ENCODE assay signal across 17 cellular contexts in genomic region chr3:188292827-188293226, GRCh38.
DNase-seq lines count a peak whose midpoint lies in the region; ATAC-seq, FAIRE-seq and TF ChIP-seq lines count a peak whose summit lies in the region.
"Had no signal": no experiment of that assay in that cellular context is flagged by ENCODE, and none has a peak within 500 bp of the region (broad histone marks: within the 10 kb centered on the region; RNA-seq: fewer than 3 reads in every experiment).

No MANE protein-coding gene starts in this region.

- in situ Hi-C loops in transverse colon (cut with MboI; ENCODE audit: low pct_ligation_motif_present in 1 of 4, low pct_unique_long_range_greater_than_20kb in 1 of 4, low sequenced_read_pairs in 3 of 4) = loop anchor here in 3 of 4 donors (25.0 kb wide), 1 partner anchor 556 kb away; the partner anchor contains the start of gene BCL6 (in 3 of the 3)

- H3K27me3 ChIP-seq in liver (ENCODE audit: control insufficient read depth in 4 of 4, insufficient read depth in 4 of 4, low read length in 3 of 4) = no peaks in the 10 kb centered on the region
- H3K27me3 ChIP-seq in right lobe of liver = no peaks in the 10 kb centered on the region
- H3K27me3 ChIP-seq in astrocyte (ENCODE audit: insufficient read depth, low read length) = no peaks in the 10 kb centered on the region
- no peaks in the 10 kb centered on the region for H3K27me3 ChIP-seq in transverse colon
- H3K27me3 ChIP-seq in CD8-positive, alpha-beta memory T cell (ENCODE audit: insufficient read depth, low read length, poor library complexity, severe bottlenecking) = no peaks in the 10 kb centered on the region

- intact Hi-C loops in right lobe of liver (cut with DNase I) (no loop called here), transverse colon (cut with DNase I; ENCODE audit: low total_unique reads) (no loop called here)

- peaks cover 13 to 64% (median 54%) of the 10 kb centered on the region in 4 donors for H3K4me1 ChIP-seq in liver (ENCODE audit: control insufficient read depth in 4 of 4, insufficient read depth in 4 of 4, low read length in 3 of 4)
- H3K4me1 ChIP-seq in right lobe of liver = peaks cover 0 to 83% (median 31%) of the 10 kb centered on the region in 4 donors
- H3K4me1 ChIP-seq in astrocyte (ENCODE audit: insufficient read depth, low read length) = peaks cover 55% of the 10 kb centered on the region
- H3K4me1 ChIP-seq in transverse colon = peaks cover 13 to 64% (median 35%) of the 10 kb centered on the region in 4 donors
- no peaks in the 10 kb centered on the region for H3K4me1 ChIP-seq in CD8-positive, alpha-beta memory T cell (ENCODE audit: insufficient read depth, low read length)

- TF ChIP-seq RAD21 in liver (IDR thresholded peaks at IDR 0.05) = no peak

- H3K4me2 ChIP-seq in astrocyte (ENCODE audit: low read length) = no peak overlapping the region

- H4K20me1 ChIP-seq in astrocyte (ENCODE audit: insufficient read depth, low read length) = peaks cover 3% of the 10 kb centered on the region

- peak overlapping the region; percentile 72 to 80 for H3K27ac ChIP-seq in liver (ENCODE audit: low read depth in 1 of 2, low read length in 2 of 2)
- peak overlapping the region in 1 of 3 donors; percentile 92 for H3K27ac ChIP-seq in right lobe of liver
- H3K27ac ChIP-seq in astrocyte (ENCODE audit: low read depth, low read length) = peak overlapping the region; percentile 95
- peak overlapping the region; percentile 75 to 81 (median 79) for H3K27ac ChIP-seq in transverse colon
- no peak overlapping the region for H3K27ac ChIP-seq in CD8-positive, alpha-beta memory T cell (ENCODE audit: low read depth, low read length)
- H3K27ac ChIP-seq: RWPE1 had no signal

- peaks cover 81% of the 10 kb centered on the region for H3K79me2 ChIP-seq in astrocyte (ENCODE audit: insufficient read depth, low read length)

- H3K4me1 Mint-ChIP-seq in astrocyte (ENCODE audit: low read depth, unreplicated experiment) (peaks cover 61% of the 10 kb centered on the region), progenitor cell of endocrine pancreas (ENCODE audit: low read depth) (peaks cover 44% of the 10 kb centered on the region)
- H3K4me1 Mint-ChIP-seq in CD8-positive, alpha-beta memory T cell = peaks cover 33 to 49% (median 37%) of the 10 kb centered on the region in 3 donors

- TF ChIP-seq CTCF in liver (IDR thresholded peaks at IDR 0.05; ENCODE audit: low read depth, low read length, missing input control) (no peak), right lobe of liver (IDR thresholded peaks at IDR 0.05) (no peak), astrocyte (IDR thresholded peaks at IDR 0.05; ENCODE audit: insufficient read depth, low read depth, low read length) (no peak), progenitor cell of endocrine pancreas (IDR thresholded peaks at IDR 0.05; ENCODE audit: unreplicated experiment) (no peak), transverse colon (IDR thresholded peaks at IDR 0.05) (no peak)

- FAIRE-seq in astrocyte (lab: Jason Lieb, UNC) (no peak), GM19239 (lab: Jason Lieb, UNC) (no peak)
- FAIRE-seq: A549, GM12892, H1, K562 had no signal

- H3K36me3 ChIP-seq in liver (ENCODE audit: control insufficient read depth in 4 of 4, insufficient read depth in 3 of 4, low read depth in 1 of 4, low read length in 3 of 4) = no peaks in the 10 kb centered on the region
- no peaks in the 10 kb centered on the region for H3K36me3 ChIP-seq in right lobe of liver
- H3K36me3 ChIP-seq in astrocyte (ENCODE audit: insufficient read depth, low read length) = peaks cover 4% of the 10 kb centered on the region
- no peaks in the 10 kb centered on the region for H3K36me3 ChIP-seq in transverse colon
- H3K36me3 ChIP-seq in CD8-positive, alpha-beta memory T cell (ENCODE audit: insufficient read depth, low read length) = no peaks in the 10 kb centered on the region

- no peaks in the 10 kb centered on the region for H3K9me3 Mint-ChIP-seq in astrocyte (ENCODE audit: unreplicated experiment)
- peaks cover 3% of the 10 kb centered on the region for H3K9me3 Mint-ChIP-seq in progenitor cell of endocrine pancreas (ENCODE audit: low read depth)
- no peaks in the 10 kb centered on the region for H3K9me3 Mint-ChIP-seq in CD8-positive, alpha-beta memory T cell

- DNase-seq in right lobe of liver = no peak
- no peak for DNase-seq in astrocyte (ENCODE audit: low read depth)
- no peak for DNase-seq in progenitor cell of endocrine pancreas (ENCODE audit: low spot score, unreplicated experiment)
- no peak for DNase-seq in transverse colon
- DNase-seq in GM19239 (ENCODE audit: insufficient read length, low spot score) = no peak
- DNase-seq in CD8-positive, alpha-beta memory T cell = no peak
- DNase-seq: C1 segment of cervical spinal cord; NCI-H187 treated with DMSO at 0.1 percent for 48 hours; NCI-H69; NK-92 treated with Interleukin-12 subunit alpha and Interleukin-12 subunit beta, amount 100 ng/mL, for 24 hours had no signal

- H3K27me3 Mint-ChIP-seq in astrocyte (ENCODE audit: low read depth, unreplicated experiment) = no peaks in the 10 kb centered on the region
- no peaks in the 10 kb centered on the region for H3K27me3 Mint-ChIP-seq in progenitor cell of endocrine pancreas
- no peaks in the 10 kb centered on the region for H3K27me3 Mint-ChIP-seq in CD8-positive, alpha-beta memory T cell

- CTCF ChIA-PET in CD8-positive, alpha-beta memory T cell (lab: Charles Lee) = no interaction called here

- no peak overlapping the region for H2AFZ ChIP-seq in astrocyte (ENCODE audit: low read depth, low read length)

- POLR2A ChIA-PET in CD8-positive, alpha-beta memory T cell (lab: Charles Lee) = no interaction called here

- no peaks in the 10 kb centered on the region for H3K9me3 ChIP-seq in liver (ENCODE audit: control insufficient read depth in 4 of 4, low read length in 3 of 4)
- no peaks in the 10 kb centered on the region for H3K9me3 ChIP-seq in right lobe of liver
- no peaks in the 10 kb centered on the region for H3K9me3 ChIP-seq in astrocyte (ENCODE audit: insufficient read depth, low read depth, low read length)
- H3K9me3 ChIP-seq in transverse colon = no peaks in the 10 kb centered on the region
- no peaks in the 10 kb centered on the region for H3K9me3 ChIP-seq in CD8-positive, alpha-beta memory T cell (ENCODE audit: low read length)
- H3K9me3 ChIP-seq: A549 had no signal

- H3K36me3 Mint-ChIP-seq in astrocyte (ENCODE audit: low read depth, unreplicated experiment) = peaks cover 19% of the 10 kb centered on the region
- H3K36me3 Mint-ChIP-seq in progenitor cell of endocrine pancreas (ENCODE audit: insufficient read depth) = peaks cover 8% of the 10 kb centered on the region
- peaks cover 6 to 11% (median 10%) of the 10 kb centered on the region in 3 donors for H3K36me3 Mint-ChIP-seq in CD8-positive, alpha-beta memory T cell

- no peak for TF ChIP-seq EP300 in transverse colon (IDR thresholded peaks at IDR 0.05; ENCODE audit: low read depth)

- TF ChIP-seq POLR2A in right lobe of liver (IDR thresholded peaks at IDR 0.05) (no peak), transverse colon (IDR thresholded peaks at IDR 0.05) (no peak)

- H3K4me3 ChIP-seq in liver (ENCODE audit: low read depth in 1 of 3, low read length in 3 of 3) = no peak overlapping the region
- no peak overlapping the region for H3K4me3 ChIP-seq in right lobe of liver
- no peak overlapping the region for H3K4me3 ChIP-seq in astrocyte (ENCODE audit: insufficient read depth, low read depth, low read length)
- no peak overlapping the region for H3K4me3 ChIP-seq in transverse colon
- no peak overlapping the region for H3K4me3 ChIP-seq in CD8-positive, alpha-beta memory T cell (ENCODE audit: low read length)
- H3K4me3 ChIP-seq: A549, K562 had no signal

- WGBS in liver = 87% methylated on average over 3 of the region's 3 CpGs
- WGBS in right lobe of liver (ENCODE audit: insufficient coverage, low coverage, low lambda C conversion rate, missing lambda C conversion rate) = 76% methylated on average over 3 of the region's 3 CpGs
- WGBS in transverse colon (ENCODE audit: low coverage in 1 of 2), 2 donors = 75 to 78% methylated on average over 2 to 3 of the region's 3 CpGs

- H3K4me3 Mint-ChIP-seq in astrocyte (ENCODE audit: unreplicated experiment) = no peak overlapping the region
- no peak overlapping the region for H3K4me3 Mint-ChIP-seq in progenitor cell of endocrine pancreas (ENCODE audit: low read depth)
- no peak overlapping the region for H3K4me3 Mint-ChIP-seq in CD8-positive, alpha-beta memory T cell

- ATAC-seq in right lobe of liver (no peak), HG02938 (IDR thresholded peaks at IDR 0.05; ENCODE audit: unreplicated experiment) (no peak)
- ATAC-seq: A549, K562 had no signal

- no peak overlapping the region for H3K9ac ChIP-seq in liver (ENCODE audit: low read depth in 1 of 2, low read length in 2 of 2)
- H3K9ac ChIP-seq in astrocyte (ENCODE audit: low read length) = no peak overlapping the region

- H3K27ac Mint-ChIP-seq in astrocyte (ENCODE audit: unreplicated experiment) = no peak overlapping the region
- peak overlapping the region; percentile 60 for H3K27ac Mint-ChIP-seq in progenitor cell of endocrine pancreas
- H3K27ac Mint-ChIP-seq in CD8-positive, alpha-beta memory T cell = no peak overlapping the region

TF ChIP-seq in liver, 16 proteins besides CTCF, POLR2A, EP300 and RAD21 (continues in another document):
- TF ChIP-seq MAX (IDR thresholded peaks at IDR 0.05) (no peak), YY1 (IDR thresholded peaks at IDR 0.05) (no peak), EGR1 (IDR thresholded peaks at IDR 0.05; ENCODE audit: low read depth in 2 of 2) (no peak), ZBTB33 (IDR thresholded peaks at IDR 0.05) (no peak), NR2F2 (IDR thresholded peaks at IDR 0.05) (no peak), FOXA1 (IDR thresholded peaks at IDR 0.05) (no peak)
